30 cellular contexts compared by ENCODE assay signal in genomic region chr15:62717496-62717895, GRCh38.
"Had no signal": no experiment of that assay in that cellular context is flagged by ENCODE, and none has a peak within 500 bp of the region (broad histone marks: within the 10 kb centered on the region; RNA-seq: fewer than 3 reads in every experiment).

No MANE protein-coding gene starts in this region.

- H3K4me1 ChIP-seq: esophagus muscularis mucosa, gastrocnemius medialis, heart left ventricle had no signal

- H3K27ac ChIP-seq: brain microvascular endothelial cell, esophagus muscularis mucosa, foreskin keratinocyte, gastrocnemius medialis, heart left ventricle, WERI-Rb-1 had no signal

- ATAC-seq: activated CD4-positive, CD25-positive, alpha-beta regulatory T cell treated with anti-CD3 and anti-CD28 coated beads, Interleukin-2, amount 50 U/mL, for 24 hours; activated CD8-positive, alpha-beta T cell treated with anti-CD3 and anti-CD28 coated beads for 36 hours; activated T-cell treated with anti-CD3 and anti-CD28 coated beads, Interleukin-2, amount 50 U/mL, for 4 hours; activated T-helper 17 cell treated with anti-CD3 and anti-CD28 coated beads, Interleukin-2, amount 50 U/mL, for 72 hours; effector memory CD8-positive, alpha-beta T cell; foreskin keratinocyte; gastrocnemius medialis; heart left ventricle; T-helper 17 cell had no signal

- H3K36me3 ChIP-seq: brain microvascular endothelial cell had no signal

- H3K27me3 ChIP-seq: brain microvascular endothelial cell, esophagus muscularis mucosa, foreskin keratinocyte, gastrocnemius medialis, heart left ventricle had no signal

- H3K9me3 ChIP-seq: esophagus muscularis mucosa, gastrocnemius medialis, heart left ventricle had no signal

- DNase-seq: activated B cell treated with CpG ODN at 0.5 μM for 24 hours; activated CD4-positive, alpha-beta T cell treated with anti-CD3 and anti-CD28 coated beads for 48 hours; activated CD4-positive, alpha-beta T cell treated with anti-CD3 and anti-CD28 coated beads, Interleukin-2, amount 50 U/mL, for 1 hour; activated CD4-positive, alpha-beta T cell treated with anti-CD3 and anti-CD28 coated beads, Interleukin-2, amount 50 U/mL, for 48 hours; activated CD8-positive, alpha-beta memory T cell treated with anti-CD3 and anti-CD28 coated beads for 24 hours; activated CD8-positive, alpha-beta T cell treated with anti-CD3 and anti-CD28 coated beads for 36 hours; activated effector memory CD4-positive, alpha-beta T cell treated with Interleukin-2 at 50 U/mL for 16 hours; activated gamma-delta T cell treated with Interleukin-2 at 50 U/mL for 16 hours; activated naive CD4-positive, alpha-beta T cell treated with anti-CD3 and anti-CD28 coated beads, Interleukin-2, amount 50 U/mL, for 16 hours; activated naive CD4-positive, alpha-beta T cell treated with Interleukin-2 at 50 U/mL for 16 hours; activated T-cell treated with anti-CD3 and anti-CD28 coated beads, Interleukin-2, amount 50 U/mL, for 4 hours; amniotic stem cell; anterior cingulate cortex; brain microvascular endothelial cell; caudate nucleus; cortex of kidney; dermis blood vessel endothelial cell; effector CD4-positive, alpha-beta T cell; effector memory CD8-positive, alpha-beta T cell; erythroblast; foreskin keratinocyte; gastrocnemius medialis; glutamatergic neuron; heart left ventricle; T-helper 17 cell; T1000; WERI-Rb-1 had no signal

- H3K4me3 ChIP-seq: esophagus muscularis mucosa, gastrocnemius medialis, heart left ventricle had no signal
